Comparison of ENCODE assay signal across 10 cellular contexts in genomic region chr4:67122029-67122428, GRCh38.
DNase-seq lines count a peak whose midpoint lies in the region; TF ChIP-seq lines count a peak whose summit lies in the region.
"Had no signal": no experiment of that assay in that cellular context is flagged by ENCODE, and none has a peak within 500 bp of the region (broad histone marks: within the 10 kb centered on the region; RNA-seq: fewer than 3 reads in every experiment).

No MANE protein-coding gene starts in this region.

- no peak overlapping the region for H4K91ac ChIP-seq in mesenchymal stem cell (ENCODE audit: low read length)

- no peaks in the 10 kb centered on the region for H3K36me3 ChIP-seq in mesenchymal stem cell (ENCODE audit: control insufficient read depth in 1 of 2, insufficient read depth in 2 of 2, low read depth in 1 of 2, low read length in 2 of 2)
- H3K36me3 ChIP-seq: thyroid gland had no signal

- WGBS in mesenchymal stem cell = 21% methylated on average over 2 of the region's 3 CpGs

- no peak overlapping the region for H3K9ac ChIP-seq in mesenchymal stem cell (ENCODE audit: low read length)

- no peak overlapping the region for H2BK120ac ChIP-seq in mesenchymal stem cell (ENCODE audit: low read depth, low read length)

- H3K27me3 ChIP-seq in mesenchymal stem cell (ENCODE audit: control insufficient read depth in 1 of 2, insufficient read depth in 1 of 2, low read length in 2 of 2) = no peaks in the 10 kb centered on the region
- H3K27me3 ChIP-seq: thyroid gland had no signal

- DNase-seq in GM12864 (ENCODE audit: low read depth) (no peak), LHCN-M2 (ENCODE audit: low read depth) (peak; percentile 54), amniotic epithelial cell (ENCODE audit: low read depth) (peak; percentile 32), mesenchymal stem cell (peak; percentile 19), posterior vena cava (ENCODE audit: low spot score) (no peak), islet precursor cell (no peak), AG08395 (ENCODE audit: low spot score) (no peak)
- no peak for DNase-seq in activated CD4-positive, CD25-positive, alpha-beta regulatory T cell (lab: John Stamatoyannopoulos, UW)
- DNase-seq: activated CD8-positive, alpha-beta memory T cell treated with anti-CD3 and anti-CD28 coated beads, Interleukin-2, amount 50 U/mL, for 48 hours; thyroid gland had no signal

- peak; percentile 44 for TF ChIP-seq CTCF in GM12864 (IDR thresholded peaks at IDR 0.05; ENCODE audit: low read depth, low read length, missing control alignments)

- H3K27ac ChIP-seq in mesenchymal stem cell (ENCODE audit: low read length, poor library complexity, severe bottlenecking) = no peak overlapping the region
- H3K27ac ChIP-seq: thyroid gland had no signal

- H2BK12ac ChIP-seq in mesenchymal stem cell (ENCODE audit: low read length in 2 of 2) = no peak overlapping the region

- H2AK5ac ChIP-seq in mesenchymal stem cell (ENCODE audit: low read length, severe bottlenecking) = no peak overlapping the region

- H3K18ac ChIP-seq in mesenchymal stem cell (ENCODE audit: low read depth in 1 of 2, low read length in 2 of 2) = no peak overlapping the region

- H3K4me1 ChIP-seq in mesenchymal stem cell (ENCODE audit: control insufficient read depth, insufficient read depth, low read depth, low read length) = no peaks in the 10 kb centered on the region
- H3K4me1 ChIP-seq: thyroid gland had no signal

- H3K14ac ChIP-seq in mesenchymal stem cell (ENCODE audit: low read length in 2 of 2) = no peak overlapping the region

- H4K8ac ChIP-seq in mesenchymal stem cell (ENCODE audit: low read length) = no peak overlapping the region

- H3K4me2 ChIP-seq in mesenchymal stem cell (ENCODE audit: low read length, poor library complexity, severe bottlenecking) = no peak overlapping the region

- H3K4ac ChIP-seq in mesenchymal stem cell (ENCODE audit: low read depth in 1 of 2, low read length in 2 of 2) = no peak overlapping the region

- H2BK5ac ChIP-seq in mesenchymal stem cell (ENCODE audit: low read depth, low read length, poor library complexity, severe bottlenecking) = no peak overlapping the region

- no peak overlapping the region for H3K23ac ChIP-seq in mesenchymal stem cell (ENCODE audit: low read length in 2 of 2)

- H3K79me1 ChIP-seq in mesenchymal stem cell (replicated peaks; ENCODE audit: low read length, poor library complexity, severe bottlenecking) = no peaks in the 10 kb centered on the region

- no peak overlapping the region for H2AFZ ChIP-seq in mesenchymal stem cell (ENCODE audit: low read depth, low read length)

- H3K4me3 ChIP-seq in GM12864 (ENCODE audit: low read depth, low read length) (no peak overlapping the region), mesenchymal stem cell (ENCODE audit: insufficient read depth in 1 of 2, low read depth in 1 of 2, low read length in 2 of 2) (no peak overlapping the region)
- H3K4me3 ChIP-seq: thyroid gland had no signal

- intact Hi-C loops in posterior vena cava (cut with DNase I) = no loop called here

- no peaks in the 10 kb centered on the region for H3K9me3 ChIP-seq in mesenchymal stem cell (ENCODE audit: control insufficient read depth, low read length)
- H3K9me3 ChIP-seq: thyroid gland had no signal

- no peak overlapping the region for H2BK15ac ChIP-seq in mesenchymal stem cell (ENCODE audit: low read depth, poor library complexity, severe bottlenecking)

Comparison
In these comparisons a context has a peak if more than half of its experiments do, and no peak if none do; other contexts are left out.
1. DNase-seq: peak in LHCN-M2 (single experiment), amniotic epithelial cell (single experiment) and mesenchymal stem cell (single experiment); none in GM12864 (single experiment), posterior vena cava (single experiment), islet precursor cell (single experiment), activated CD4-positive, CD25-positive, alpha-beta regulatory T cell (0 of 4) and AG08395 (single experiment).